Comparison of ENCODE assay signal across 8 cellular contexts in the genomic region with DNA sequence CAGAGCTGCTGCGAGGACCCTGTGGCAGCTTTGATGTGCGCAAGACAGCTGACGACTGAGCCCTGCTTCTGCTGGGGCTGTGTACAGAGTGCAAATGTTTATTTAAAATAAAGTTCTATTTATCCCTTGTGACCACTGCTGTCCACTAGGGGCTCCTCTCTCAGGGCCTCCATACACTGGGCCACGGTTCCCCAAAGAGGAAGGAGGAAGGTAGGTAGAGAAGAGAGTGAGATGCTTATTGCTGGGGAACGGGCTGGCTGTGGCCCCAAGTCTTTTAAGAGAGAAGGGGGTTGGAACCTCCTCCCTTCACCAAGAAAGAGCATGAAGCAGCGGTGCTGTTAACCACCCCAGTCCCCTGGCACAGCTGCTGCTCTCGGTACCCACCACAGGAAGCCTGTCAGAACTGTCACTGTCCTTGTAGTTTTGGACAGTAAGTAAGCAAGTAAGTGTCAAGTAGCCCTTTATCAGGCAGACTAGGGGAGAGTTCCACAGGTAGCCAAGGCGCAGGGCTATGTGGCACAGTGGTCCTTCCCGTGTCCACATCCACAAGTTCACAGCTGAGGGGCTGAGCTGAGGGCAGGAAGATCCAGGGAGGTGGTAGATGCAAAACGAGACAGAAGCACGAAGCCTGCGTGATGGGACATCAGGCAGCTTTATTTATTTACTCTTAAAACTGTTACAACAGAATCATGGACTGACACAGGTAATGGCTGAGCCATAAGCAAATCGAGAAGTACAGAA. TPM values are rescaled to one million over a fixed set of nuclear protein-coding genes. Genes with fewer than 3 reads are reported as not detected.
A peak's percentile ranks its signal among the peaks of the same experiment; 100 is the strongest.
DNase-seq lines count a peak whose midpoint lies in the region; ATAC-seq, FAIRE-seq and TF ChIP-seq lines count a peak whose summit lies in the region.

No MANE protein-coding gene starts in this region.

- H3K9ac ChIP-seq in DND-41 (ENCODE audit: low read depth, low read length) (no peak overlapping the region), Loucy (ENCODE audit: low read depth, low read length, poor library complexity, severe bottlenecking) (no peak overlapping the region)

- H3K4me1 Mint-ChIP-seq in central memory CD8-positive, alpha-beta T cell, result no peaks in the 10 kb centered on the region
- H3K4me1 Mint-ChIP-seq in nephron progenitor cell, result peaks cover 19% of the 10 kb centered on the region

- peaks cover 25% of the 10 kb centered on the region for H3K36me3 Mint-ChIP-seq in central memory CD8-positive, alpha-beta T cell (ENCODE audit: insufficient read depth)
- H3K36me3 Mint-ChIP-seq in nephron progenitor cell (ENCODE audit: low read depth), result peaks cover 9% of the 10 kb centered on the region

- no peak overlapping the region for H3K4me3 Mint-ChIP-seq in central memory CD8-positive, alpha-beta T cell
- no peak overlapping the region for H3K4me3 Mint-ChIP-seq in nephron progenitor cell

- H3K4me1 ChIP-seq in DND-41 (ENCODE audit: insufficient read depth, low read length) (no peaks in the 10 kb centered on the region), Loucy (ENCODE audit: insufficient read depth, low read length, poor library complexity, severe bottlenecking) (no peaks in the 10 kb centered on the region)

- no peaks in the 10 kb centered on the region for H3K9me3 Mint-ChIP-seq in central memory CD8-positive, alpha-beta T cell
- no peaks in the 10 kb centered on the region for H3K9me3 Mint-ChIP-seq in nephron progenitor cell

- no peaks in the 10 kb centered on the region for H3K79me2 ChIP-seq in DND-41 (ENCODE audit: insufficient read depth, low read length)
- H3K79me2 ChIP-seq in Loucy (ENCODE audit: insufficient read depth, low read length), result no peaks in the 10 kb centered on the region

- ATAC-seq in DND-41 (ENCODE audit: insufficient read depth, low read depth), result peak; percentile 28
- no peak for ATAC-seq in central memory CD8-positive, alpha-beta T cell (replicated peaks; ENCODE audit: extremely low read depth, poor library complexity, severe bottlenecking)
- no peak for ATAC-seq in omental fat pad (ENCODE audit: low FRiP score)

- peak overlapping the region; percentile 38 for H3K27ac Mint-ChIP-seq in central memory CD8-positive, alpha-beta T cell (ENCODE audit: low read depth)
- H3K27ac Mint-ChIP-seq in nephron progenitor cell, result peak overlapping the region; percentile 97

- H3F3A ChIP-seq in Loucy (ENCODE audit: low read depth), result no peaks in the 10 kb centered on the region

- H3K27ac ChIP-seq in DND-41 (ENCODE audit: low read length), result no peak overlapping the region

- H3K4me2 ChIP-seq in DND-41 (ENCODE audit: insufficient read depth, low read length) (no peak overlapping the region), Loucy (ENCODE audit: low read depth, low read length, poor library complexity, severe bottlenecking) (no peak overlapping the region)

- H3K27me3 ChIP-seq in DND-41 (ENCODE audit: insufficient read depth, low read length, poor library complexity) (no peaks in the 10 kb centered on the region), Loucy (ENCODE audit: insufficient read depth, low read length, poor library complexity, severe bottlenecking) (no peaks in the 10 kb centered on the region)

- FAIRE-seq in RCC 7860 (lab: Jason Lieb, UNC), result no peak

- H4K20me1 ChIP-seq in DND-41 (ENCODE audit: insufficient read depth, low read length) (peaks cover 14% of the 10 kb centered on the region), Loucy (ENCODE audit: insufficient read depth, low read length, poor library complexity, severe bottlenecking) (no peaks in the 10 kb centered on the region)

- H2AFZ ChIP-seq in DND-41 (ENCODE audit: low read depth, low read length) (no peak overlapping the region), Loucy (ENCODE audit: low read length) (no peak overlapping the region)

- no peaks in the 10 kb centered on the region for H3K27me3 Mint-ChIP-seq in central memory CD8-positive, alpha-beta T cell
- H3K27me3 Mint-ChIP-seq in nephron progenitor cell (ENCODE audit: low read depth, poor library complexity), result no peaks in the 10 kb centered on the region

- H3K36me3 ChIP-seq in DND-41 (ENCODE audit: insufficient read depth, low read length) (peaks cover 86% of the 10 kb centered on the region), Loucy (ENCODE audit: insufficient read depth, low read length) (peaks cover 72% of the 10 kb centered on the region; the same call in 1 of the 2 replicates)

- no peaks in the 10 kb centered on the region for H3K9me2 ChIP-seq in Loucy (replicated peaks; ENCODE audit: low read depth, low read length)

- DNase-seq in DND-41 (no peak), nephron progenitor cell (no peak), NCI-H1930 (lab: John Stamatoyannopoulos, UW) (no peak), NCI-H345 (lab: John Stamatoyannopoulos, UW) (no peak), omental fat pad (ENCODE audit: low spot score) (no peak), RCC 7860 (ENCODE audit: low spot score) (no peak)
- DNase-seq in central memory CD8-positive, alpha-beta T cell (ENCODE audit: low spot score in 2 of 2), result no peak

- H3K4me3 ChIP-seq in DND-41 (ENCODE audit: low read depth in 1 of 2, low read length in 2 of 2) (no peak overlapping the region), Loucy (ENCODE audit: low read length, poor library complexity, severe bottlenecking) (no peak overlapping the region)

- no peaks in the 10 kb centered on the region for H3K9me3 ChIP-seq in DND-41 (ENCODE audit: insufficient read depth, low read length, severe bottlenecking)
- no peaks in the 10 kb centered on the region for H3K9me3 ChIP-seq in Loucy (ENCODE audit: insufficient read depth, low read depth, low read length)

- peak; percentile 43 for TF ChIP-seq CTCF in DND-41 (IDR thresholded peaks at IDR 0.05; ENCODE audit: borderline replicate concordance, extremely low read depth, low read length, poor library complexity, severe bottlenecking)
- TF ChIP-seq CTCF in Loucy (conservative IDR thresholded peaks at IDR 0.05; ENCODE audit: low read length), result peak; percentile 51
- no peak for TF ChIP-seq CTCF in nephron progenitor cell (IDR thresholded peaks at IDR 0.05)
- no peak for TF ChIP-seq CTCF in omental fat pad (IDR thresholded peaks at IDR 0.05)

RNA-seq across cellular contexts. Expression of gene DHX30, which starts 47.3 kb away (rescaled TPM):
- 10 to 100 TPM; 43.4 to 91.7 (median 51.5) TPM for total RNA-seq in omental fat pad

Comparison
In these comparisons a context has a peak if more than half of its experiments do, and no peak if none do; other contexts are left out.
1. CTCF ChIP-seq: peak in DND-41 (single experiment) and Loucy (single experiment); none in nephron progenitor cell (single experiment) and omental fat pad (0 of 3).